In genomic region chr7:101420436-101420835, GRCh38 we compare ENCODE assay signal across 1 cellular context.
A peak's percentile ranks its signal among the peaks of the same experiment; 100 is the strongest.
TF ChIP-seq lines count a peak whose summit lies in the region.

No MANE protein-coding gene starts in this region.

TF ChIP-seq in H1, 55 proteins besides CTCF, POLR2A, EP300 and RAD21:
- TF ChIP-seq CTBP2 (IDR thresholded peaks at IDR 0.05; ENCODE audit: borderline replicate concordance, insufficient read depth, insufficient read length, low read length) (no peak), SP1 (IDR thresholded peaks at IDR 0.05; ENCODE audit: low read depth, low read length) (0 out of 2 replicates have a peak, but pooled peaks have one; percentile 12), MAX (IDR thresholded peaks at IDR 0.05) (no peak)
